11 cellular contexts compared by ENCODE assay signal in the genomic region with DNA sequence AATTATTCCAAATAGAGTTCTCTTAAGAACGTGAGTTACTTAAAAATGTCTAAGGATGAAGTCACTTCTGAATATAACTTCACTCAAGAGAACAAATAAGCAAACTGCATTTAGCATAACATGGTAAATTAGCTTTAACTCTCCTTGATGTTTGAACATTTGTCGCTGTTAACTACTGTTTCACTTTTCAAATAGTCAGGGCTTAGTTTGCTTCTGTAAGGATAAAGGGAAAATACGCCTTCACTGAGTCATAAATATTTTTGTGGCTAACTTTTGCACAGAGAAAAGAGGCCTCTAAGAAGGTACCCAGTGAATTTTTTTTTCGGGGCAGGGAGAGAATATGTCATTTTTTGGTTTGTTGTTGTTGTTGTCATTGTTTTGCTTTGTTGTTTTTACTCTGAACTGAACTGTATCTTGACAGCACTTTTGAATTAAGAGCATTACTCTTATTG. TPM values are rescaled to one million over a fixed set of nuclear protein-coding genes. Genes with fewer than 3 reads are reported as not detected.
A peak's percentile ranks its signal among the peaks of the same experiment; 100 is the strongest.
DNase-seq lines count a peak whose midpoint lies in the region; ATAC-seq and TF ChIP-seq lines count a peak whose summit lies in the region.
"Had no signal": no experiment of that assay in that cellular context is flagged by ENCODE, and none has a peak within 500 bp of the region (broad histone marks: within the 10 kb centered on the region; RNA-seq: fewer than 3 reads in every experiment).

No MANE protein-coding gene starts in this region.

- peak overlapping the region; percentile 90 to 98 (median 91) for H3K27ac Mint-ChIP-seq in CD4-positive, CD25-positive, alpha-beta regulatory T cell
- H3K27ac Mint-ChIP-seq in chondrocyte (ENCODE audit: unreplicated experiment) = peak overlapping the region; percentile 59
- peak overlapping the region; percentile 95 to 99 for H3K27ac Mint-ChIP-seq in natural killer cell treated with Interleukin-12 subunit alpha and Interleukin-12 subunit beta and Interleukin-15 and Interleukin-18, amount 100 ng/mL, for 72 hours

- H2AFZ ChIP-seq in OCI-LY3 (ENCODE audit: low read depth, low read length) = no peak overlapping the region

- H3K4me3 ChIP-seq in CD4-positive, CD25-positive, alpha-beta regulatory T cell (ENCODE audit: low read depth, low read length) = peak overlapping the region; percentile 89
- H3K4me3 ChIP-seq in OCI-LY3 (ENCODE audit: low read length) = peak overlapping the region; percentile 70
- H3K4me3 ChIP-seq: right lobe of liver had no signal

- no peaks in the 10 kb centered on the region for H3K9me3 ChIP-seq in CD4-positive, CD25-positive, alpha-beta regulatory T cell (ENCODE audit: control insufficient read depth in 2 of 2, low read length in 2 of 2)
- H3K9me3 ChIP-seq in OCI-LY3 (ENCODE audit: insufficient read depth, low read length) = no peaks in the 10 kb centered on the region
- H3K9me3 ChIP-seq: right lobe of liver had no signal

- H3K36me3 ChIP-seq in CD4-positive, CD25-positive, alpha-beta regulatory T cell (ENCODE audit: control insufficient read depth, insufficient read depth, low read length) = peaks cover 4% of the 10 kb centered on the region
- H3K36me3 ChIP-seq in OCI-LY3 (replicated peaks; ENCODE audit: low read depth, low read length) = peaks cover 58% of the 10 kb centered on the region
- H3K36me3 ChIP-seq: right lobe of liver had no signal

- H3K4me1 Mint-ChIP-seq in CD4-positive, CD25-positive, alpha-beta regulatory T cell = peaks cover 55 to 96% (median 85%) of the 10 kb centered on the region in 4 donors
- H3K4me1 Mint-ChIP-seq in chondrocyte (ENCODE audit: low read depth) = peaks cover 78% of the 10 kb centered on the region
- peaks cover 81 to 89% of the 10 kb centered on the region in 2 donors for H3K4me1 Mint-ChIP-seq in natural killer cell treated with Interleukin-12 subunit alpha and Interleukin-12 subunit beta and Interleukin-15 and Interleukin-18, amount 100 ng/mL, for 72 hours (ENCODE audit: low read depth in 2 of 2)

- peak overlapping the region; percentile 86 to 93 (median 90) for H3K4me3 Mint-ChIP-seq in CD4-positive, CD25-positive, alpha-beta regulatory T cell
- no peak overlapping the region for H3K4me3 Mint-ChIP-seq in chondrocyte (ENCODE audit: unreplicated experiment)
- peak overlapping the region; percentile 98 for H3K4me3 Mint-ChIP-seq in natural killer cell treated with Interleukin-12 subunit alpha and Interleukin-12 subunit beta and Interleukin-15 and Interleukin-18, amount 100 ng/mL, for 72 hours

- H3K9ac ChIP-seq in OCI-LY3 (ENCODE audit: low read length) = peak overlapping the region; percentile 86

- H3K27me3 Mint-ChIP-seq in CD4-positive, CD25-positive, alpha-beta regulatory T cell = no peaks in the 10 kb centered on the region
- no peaks in the 10 kb centered on the region for H3K27me3 Mint-ChIP-seq in chondrocyte (ENCODE audit: low read depth)
- no peaks in the 10 kb centered on the region for H3K27me3 Mint-ChIP-seq in natural killer cell treated with Interleukin-12 subunit alpha and Interleukin-12 subunit beta and Interleukin-15 and Interleukin-18, amount 100 ng/mL, for 72 hours

- ATAC-seq in CD4-positive, CD25-positive, alpha-beta regulatory T cell (ENCODE audit: low read depth in 2 of 2) = no peak
- peak; percentile 48 to 67 for ATAC-seq in natural killer cell treated with Interleukin-12 subunit alpha and Interleukin-12 subunit beta and Interleukin-15 and Interleukin-18, amount 100 ng/mL, for 72 hours
- no peak for ATAC-seq in GM19328 (IDR thresholded peaks at IDR 0.05; ENCODE audit: unreplicated experiment)
- ATAC-seq: right lobe of liver had no signal

- no peak for TF ChIP-seq CTCF in OCI-LY3 (IDR thresholded peaks at IDR 0.05; ENCODE audit: low read depth, low read length)
- no peak for TF ChIP-seq CTCF in chondrocyte (IDR thresholded peaks at IDR 0.05)

- peak overlapping the region; percentile 93 for H3K4me2 ChIP-seq in OCI-LY3 (ENCODE audit: low read length)

- peaks cover 97% of the 10 kb centered on the region for H3K4me1 ChIP-seq in CD4-positive, CD25-positive, alpha-beta regulatory T cell (ENCODE audit: control insufficient read depth, insufficient read depth, low read length, poor library complexity, severe bottlenecking)
- H3K4me1 ChIP-seq in OCI-LY3 (ENCODE audit: low read length) = peaks cover 95% of the 10 kb centered on the region

- peaks cover 98% of the 10 kb centered on the region for H3K79me2 ChIP-seq in OCI-LY3 (ENCODE audit: low read length)

- no peaks in the 10 kb centered on the region for H3K9me3 Mint-ChIP-seq in CD4-positive, CD25-positive, alpha-beta regulatory T cell
- H3K9me3 Mint-ChIP-seq in chondrocyte (ENCODE audit: low read depth) = no peaks in the 10 kb centered on the region
- no peaks in the 10 kb centered on the region for H3K9me3 Mint-ChIP-seq in natural killer cell treated with Interleukin-12 subunit alpha and Interleukin-12 subunit beta and Interleukin-15 and Interleukin-18, amount 100 ng/mL, for 72 hours

- peak overlapping the region; percentile 77 for H3K27ac ChIP-seq in CD4-positive, CD25-positive, alpha-beta regulatory T cell (ENCODE audit: insufficient read depth, low read length, poor library complexity, severe bottlenecking)
- H3K27ac ChIP-seq in OCI-LY3 (ENCODE audit: low read length) = peak overlapping the region; percentile 92

- H3K36me3 Mint-ChIP-seq in CD4-positive, CD25-positive, alpha-beta regulatory T cell = no peaks in the 10 kb centered on the region
- H3K36me3 Mint-ChIP-seq in chondrocyte (ENCODE audit: low read depth) = no peaks in the 10 kb centered on the region
- H3K36me3 Mint-ChIP-seq in natural killer cell treated with Interleukin-12 subunit alpha and Interleukin-12 subunit beta and Interleukin-15 and Interleukin-18, amount 100 ng/mL, for 72 hours = peaks cover 9% of the 10 kb centered on the region

- peak in 1 of 3 donors; percentile 40 for DNase-seq in CD4-positive, CD25-positive, alpha-beta regulatory T cell
- no peak for DNase-seq in chondrocyte (ENCODE audit: low spot score)
- DNase-seq in natural killer cell treated with Interleukin-12 subunit alpha and Interleukin-12 subunit beta and Interleukin-15 and Interleukin-18, amount 100 ng/mL, for 72 hours (ENCODE audit: low spot score) = no peak
- no peak for DNase-seq in H4 (ENCODE audit: low spot score)
- DNase-seq in NCI-H1694 treated with DMSO at 0.1 percent for 48 hours (lab: John Stamatoyannopoulos, UW) = no peak
- DNase-seq in GM19238 (ENCODE audit: insufficient read length, low spot score) = no peak
- DNase-seq: activated effector memory CD4-positive, alpha-beta T cell treated with Interleukin-2 at 50 U/mL for 16 hours; hippocampal formation; right lobe of liver had no signal

- no peaks in the 10 kb centered on the region for H3K27me3 ChIP-seq in CD4-positive, CD25-positive, alpha-beta regulatory T cell (ENCODE audit: control insufficient read depth, insufficient read depth, low read length)
- no peaks in the 10 kb centered on the region for H3K27me3 ChIP-seq in OCI-LY3 (ENCODE audit: low read depth, low read length)
- H3K27me3 ChIP-seq: right lobe of liver had no signal

- H4K20me1 ChIP-seq in OCI-LY3 (ENCODE audit: insufficient read depth, low read length) = peaks cover 46% of the 10 kb centered on the region

RNA-seq across cellular contexts. Expression of a gene that starts 8.1 kb away (rescaled TPM):
- total RNA-seq in CD4-positive, CD25-positive, alpha-beta regulatory T cell = 76.3 TPM
- 10 to 100 TPM; 27.1 to 34.3 (median 30.3) TPM for polyA plus RNA-seq in CD4-positive, CD25-positive, alpha-beta regulatory T cell
- total RNA-seq in chondrocyte = 30.3 to 32.4 TPM (median 30.8 TPM) in 3 replicates
- total RNA-seq in natural killer cell treated with Interleukin-12 subunit alpha and Interleukin-12 subunit beta and Interleukin-15 and Interleukin-18, amount 100 ng/mL, for 72 hours = 100 to 1,000 TPM in 1 of 2 donors, 10 to 100 TPM in 1; 74.3 to 105 TPM
- total RNA-seq in H4 (2014; rRNA removed; shearing (Covaris generic)) = 22.8 TPM in 2 replicates

Comparison
In these comparisons a context has a peak if more than half of its experiments do, and no peak if none do; other contexts are left out.
1. ATAC-seq: peak in natural killer cell treated with Interleukin-12 subunit alpha and Interleukin-12 subunit beta and Interleukin-15 and Interleukin-18, amount 100 ng/mL, for 72 hours (2 of 2); none in CD4-positive, CD25-positive, alpha-beta regulatory T cell (0 of 2) and GM19328 (single experiment).
2. Peak in every context shown above with its lines, with median percentiles within 50 percentile points of each other: H3K27ac Mint-ChIP-seq.